ENCODE assay signal across 15 cellular contexts in genomic region chr2:43905871-43906270, GRCh38.
DNase-seq lines count a peak whose midpoint lies in the region; ATAC-seq, FAIRE-seq and TF ChIP-seq lines count a peak whose summit lies in the region.
"Had no signal": no experiment of that assay in that cellular context is flagged by ENCODE, and none has a peak within 500 bp of the region (broad histone marks: within the 10 kb centered on the region; RNA-seq: fewer than 3 reads in every experiment).

No MANE protein-coding gene starts in this region.

- no peaks in the 10 kb centered on the region for H3K9me3 Mint-ChIP-seq in stimulated activated naive CD8-positive, alpha-beta T cell treated with anti-CD3 and anti-CD28 coated beads, Interleukin-15, Interleukin-2, amounts not matched to agents 100 ng/mL and 50 ng/mL, for 24 hours
- no peaks in the 10 kb centered on the region for H3K9me3 Mint-ChIP-seq in chondrocyte (ENCODE audit: low read depth)
- H3K9me3 Mint-ChIP-seq in effector memory CD8-positive, alpha-beta T cell, result no peaks in the 10 kb centered on the region
- H3K9me3 Mint-ChIP-seq: CD8-positive, alpha-beta T cell had no signal

- no peak for TF ChIP-seq POLR2A in GM12891 (IDR thresholded peaks at IDR 0.05; ENCODE audit: low read depth, low read length)

- no peak for ATAC-seq in stimulated activated naive CD8-positive, alpha-beta T cell treated with anti-CD3 and anti-CD28 coated beads, Interleukin-15, Interleukin-2, amounts not matched to agents 100 U/mL and 50 U/mL, for 24 hours
- no peak for ATAC-seq in effector memory CD8-positive, alpha-beta T cell (replicated peaks)
- no peak for ATAC-seq in GM19463 (IDR thresholded peaks at IDR 0.05; ENCODE audit: unreplicated experiment)
- ATAC-seq: CD8-positive, alpha-beta T cell; HCT116; K562 had no signal

- no peak overlapping the region for H3K4me3 Mint-ChIP-seq in stimulated activated naive CD8-positive, alpha-beta T cell treated with anti-CD3 and anti-CD28 coated beads, Interleukin-15, Interleukin-2, amounts not matched to agents 100 ng/mL and 50 ng/mL, for 24 hours
- no peak overlapping the region for H3K4me3 Mint-ChIP-seq in chondrocyte (ENCODE audit: unreplicated experiment)
- no peak overlapping the region for H3K4me3 Mint-ChIP-seq in effector memory CD8-positive, alpha-beta T cell
- H3K4me3 Mint-ChIP-seq: CD8-positive, alpha-beta T cell had no signal

- FAIRE-seq in GM12891 (lab: Jason Lieb, UNC), result no peak
- FAIRE-seq: D721Med had no signal

- H3K36me3 Mint-ChIP-seq in stimulated activated naive CD8-positive, alpha-beta T cell treated with anti-CD3 and anti-CD28 coated beads, Interleukin-15, Interleukin-2, amounts not matched to agents 100 ng/mL and 50 ng/mL, for 24 hours (ENCODE audit: low read depth), result peaks cover 77% of the 10 kb centered on the region
- H3K36me3 Mint-ChIP-seq in chondrocyte (ENCODE audit: low read depth), result peaks cover 18% of the 10 kb centered on the region
- H3K36me3 Mint-ChIP-seq in effector memory CD8-positive, alpha-beta T cell (ENCODE audit: insufficient read depth), result peaks cover 50% of the 10 kb centered on the region

- no peaks in the 10 kb centered on the region for H3K27me3 Mint-ChIP-seq in stimulated activated naive CD8-positive, alpha-beta T cell treated with anti-CD3 and anti-CD28 coated beads, Interleukin-15, Interleukin-2, amounts not matched to agents 100 ng/mL and 50 ng/mL, for 24 hours
- H3K27me3 Mint-ChIP-seq in chondrocyte (ENCODE audit: low read depth), result no peaks in the 10 kb centered on the region
- no peaks in the 10 kb centered on the region for H3K27me3 Mint-ChIP-seq in effector memory CD8-positive, alpha-beta T cell

- no peak for TF ChIP-seq CTCF in chondrocyte (IDR thresholded peaks at IDR 0.05)

- H3K27ac Mint-ChIP-seq in stimulated activated naive CD8-positive, alpha-beta T cell treated with anti-CD3 and anti-CD28 coated beads, Interleukin-15, Interleukin-2, amounts not matched to agents 100 ng/mL and 50 ng/mL, for 24 hours, result peak overlapping the region; percentile 51
- peak overlapping the region; percentile 19 for H3K27ac Mint-ChIP-seq in chondrocyte (ENCODE audit: unreplicated experiment)
- no peak overlapping the region for H3K27ac Mint-ChIP-seq in effector memory CD8-positive, alpha-beta T cell
- H3K27ac Mint-ChIP-seq: CD8-positive, alpha-beta T cell had no signal

- peaks cover 25% of the 10 kb centered on the region for H3K4me1 Mint-ChIP-seq in stimulated activated naive CD8-positive, alpha-beta T cell treated with anti-CD3 and anti-CD28 coated beads, Interleukin-15, Interleukin-2, amounts not matched to agents 100 ng/mL and 50 ng/mL, for 24 hours (ENCODE audit: low read depth)
- H3K4me1 Mint-ChIP-seq in chondrocyte (ENCODE audit: low read depth), result peaks cover 18% of the 10 kb centered on the region
- peaks cover 0 to 4% of the 10 kb centered on the region in 2 donors for H3K4me1 Mint-ChIP-seq in effector memory CD8-positive, alpha-beta T cell (ENCODE audit: low read depth in 2 of 2)

- no peak for DNase-seq in stimulated activated naive CD8-positive, alpha-beta T cell treated with anti-CD3 and anti-CD28 coated beads, Interleukin-15, Interleukin-2, amounts not matched to agents 100 U/mL and 50 U/mL, for 24 hours
- DNase-seq in chondrocyte (ENCODE audit: low spot score) (no peak), lung microvascular endothelial cell (ENCODE audit: low read depth in 2 of 2) (peak; percentile 35 to 60), GM12891 (ENCODE audit: insufficient read length, low spot score) (no peak), anterior cingulate cortex (lab: John Stamatoyannopoulos, UW) (no peak)
- no peak for DNase-seq in effector memory CD8-positive, alpha-beta T cell
- DNase-seq: 8988T; CD8-positive, alpha-beta T cell; GM23248; MV-4-11 had no signal

TF ChIP-seq in GM12891, 5 proteins besides CTCF, POLR2A, EP300 and RAD21:
- TF ChIP-seq POU2F2 (IDR thresholded peaks at IDR 0.05; ENCODE audit: low read depth, low read length), result no peak
- TF ChIP-seq PAX5 (IDR thresholded peaks at IDR 0.05; ENCODE audit: insufficient read depth, low read length, severe bottlenecking), result no peak
- no peak for TF ChIP-seq SPI1 (IDR thresholded peaks at IDR 0.05; ENCODE audit: low read depth, low read length)
- TF ChIP-seq TAF1 (IDR thresholded peaks at IDR 0.05; ENCODE audit: low read depth, low read length), result no peak
- TF ChIP-seq POLR2AphosphoS5 (IDR thresholded peaks at IDR 0.05; ENCODE audit: low read depth, low read length), result no peak
TF ChIP-seq in GM12891: peak in this region for 0.

Comparison
In these comparisons a context has a peak if more than half of its experiments do, and no peak if none do; other contexts are left out.
1. H3K27ac Mint-ChIP-seq: peak in stimulated activated naive CD8-positive, alpha-beta T cell treated with anti-CD3 and anti-CD28 coated beads, Interleukin-15, Interleukin-2, amounts not matched to agents 100 ng/mL and 50 ng/mL, for 24 hours (single experiment) and chondrocyte (single experiment); none in effector memory CD8-positive, alpha-beta T cell (0 of 2).
2. DNase-seq: peak in lung microvascular endothelial cell (2 of 2); none in stimulated activated naive CD8-positive, alpha-beta T cell treated with anti-CD3 and anti-CD28 coated beads, Interleukin-15, Interleukin-2, amounts not matched to agents 100 U/mL and 50 U/mL, for 24 hours (single experiment), chondrocyte (single experiment), GM12891 (single experiment), effector memory CD8-positive, alpha-beta T cell (0 of 3) and anterior cingulate cortex (0 of 58).